Comparison of ENCODE assay signal across 8 cellular contexts in the genomic region with DNA sequence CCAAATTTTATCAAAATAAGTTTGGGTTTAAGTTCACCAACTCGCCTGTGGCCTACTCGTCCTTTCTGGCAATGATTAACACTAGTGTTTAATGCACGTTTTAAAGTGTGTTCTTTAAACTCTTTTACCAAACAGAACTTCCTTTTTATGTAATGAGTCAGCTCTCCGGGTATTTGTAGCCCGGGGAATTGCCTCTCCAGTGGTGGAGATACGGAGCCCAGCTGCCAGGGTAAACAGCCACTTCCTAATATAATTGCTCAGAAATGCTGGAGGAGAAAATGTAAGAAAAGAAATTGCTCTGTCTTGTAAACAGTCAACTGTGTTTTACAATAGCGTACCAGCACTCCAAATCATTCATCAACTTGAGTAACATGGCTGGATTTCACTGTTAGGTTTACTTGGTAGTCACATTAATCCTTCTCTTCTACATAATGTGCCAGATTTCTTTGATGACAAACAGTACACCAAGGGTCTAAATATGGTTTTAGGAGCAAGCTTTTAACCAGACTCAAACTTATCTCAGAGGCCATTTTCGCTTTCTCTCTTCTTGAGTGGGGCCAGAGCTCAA.
DNase-seq lines count a peak whose midpoint lies in the region; ATAC-seq and FAIRE-seq lines count a peak whose summit lies in the region.

No MANE protein-coding gene starts in this region.

- peak; percentile 79 for FAIRE-seq in GM18507 (lab: Jason Lieb, UNC)

- peak; percentile 65 for ATAC-seq in HG02938 (IDR thresholded peaks at IDR 0.05; ENCODE audit: unreplicated experiment)
- peak; percentile 74 to 82 for ATAC-seq in stimulated activated naive B cell treated with anti-CD40 and anti-IgM and Interleukin-4, amounts not matched to agents 10 μg/mL and 1 μg/mL and 100 μg/mL, for 72 hours (replicated peaks)

- peak overlapping the region; percentile 85 for H3K27ac Mint-ChIP-seq in stimulated activated naive B cell treated with anti-CD40 and anti-IgM and Interleukin-4, amounts not matched to agents 10 μg/mL and 1 μg/mL and 100 μg/mL, for 72 hours

- H3K9me3 Mint-ChIP-seq in stimulated activated naive B cell treated with anti-CD40 and anti-IgM and Interleukin-4, amounts not matched to agents 10 μg/mL and 1 μg/mL and 100 μg/mL, for 72 hours, result no peaks in the 10 kb centered on the region

- H3K27me3 Mint-ChIP-seq in stimulated activated naive B cell treated with anti-CD40 and anti-IgM and Interleukin-4, amounts not matched to agents 10 μg/mL and 1 μg/mL and 100 μg/mL, for 72 hours, result no peaks in the 10 kb centered on the region

- DNase-seq in AG08396 (ENCODE audit: low spot score), result peak; percentile 73
- peak; percentile 35 for DNase-seq in GM18507 (ENCODE audit: extremely low spot score, insufficient read length, low read depth)
- DNase-seq in NCI-H2196 treated with DMSO at 0.1 percent for 48 hours (lab: John Stamatoyannopoulos, UW; ENCODE audit: unreplicated experiment), result peak; percentile 67
- peak; percentile 92 for DNase-seq in astrocyte of the hippocampus (ENCODE audit: low read depth, low spot score)
- DNase-seq in inferior parietal cortex (ENCODE audit: extremely low spot score), result peak; percentile 21
- DNase-seq in stimulated activated naive B cell treated with anti-CD40 and anti-IgM and Interleukin-4, amounts not matched to agents 10 μg/mL and 1 μg/mL and 100 μg/mL, for 72 hours, result peak; percentile 9
- DNase-seq in activated CD8-positive, alpha-beta memory T cell treated with anti-CD3 and anti-CD28 coated beads for 24 hours, result no peak

- H3K36me3 Mint-ChIP-seq in stimulated activated naive B cell treated with anti-CD40 and anti-IgM and Interleukin-4, amounts not matched to agents 10 μg/mL and 1 μg/mL and 100 μg/mL, for 72 hours, result peaks cover 0 to 8% of the 10 kb centered on the region in 2 donors

- H3K4me3 Mint-ChIP-seq in stimulated activated naive B cell treated with anti-CD40 and anti-IgM and Interleukin-4, amounts not matched to agents 10 μg/mL and 1 μg/mL and 100 μg/mL, for 72 hours, result peak overlapping the region; percentile 57 to 80

- H3K4me1 Mint-ChIP-seq in stimulated activated naive B cell treated with anti-CD40 and anti-IgM and Interleukin-4, amounts not matched to agents 10 μg/mL and 1 μg/mL and 100 μg/mL, for 72 hours, result peaks cover 24 to 36% of the 10 kb centered on the region in 2 donors
